10 cellular contexts compared by ENCODE assay signal in genomic region chr2:167783266-167784070, GRCh38.
A peak's percentile ranks its signal among the peaks of the same experiment; 100 is the strongest.
DNase-seq lines count a peak whose midpoint lies in the region; ATAC-seq and TF ChIP-seq lines count a peak whose summit lies in the region.
"Had no signal": no experiment of that assay in that cellular context is flagged by ENCODE, and none has a peak within 500 bp of the region (broad histone marks: within the 10 kb centered on the region; RNA-seq: fewer than 3 reads in every experiment).

No MANE protein-coding gene starts in this region.

- WGBS in GM23248 (ENCODE audit: low coverage in 1 of 2, low lambda C conversion rate in 2 of 2, missing lambda C conversion rate in 2 of 2), 2 experiments: 5 to 12% methylated on average over 5 of the region's 5 CpGs

- H3K27ac Mint-ChIP-seq in GM23338: peak overlapping the region; percentile 44
- H3K27ac Mint-ChIP-seq: natural killer cell had no signal

- H3K4me3 ChIP-seq in GM23338 (no peak overlapping the region), fibroblast of pulmonary artery (replicated peaks; ENCODE audit: low read depth, low read length) (no peak overlapping the region), parathyroid adenoma (ENCODE audit: low read depth, low read length) (no peak overlapping the region), GM23248 (no peak overlapping the region)
- H3K4me3 ChIP-seq: suprapubic skin had no signal

- peak; percentile 25 for DNase-seq in GM23338 (ENCODE audit: low spot score)
- DNase-seq in RPMI7951 (ENCODE audit: low read depth): peak; percentile 49
- peak; percentile 1 for DNase-seq in fibroblast of pulmonary artery (ENCODE audit: low read depth)
- no peak for DNase-seq in stimulated activated CD4-positive, alpha-beta T cell treated with anti-CD3 and anti-CD28 coated beads, Interleukin-1b, Interleukin-23, amount 100 ng/mL, for 48 hours
- no peak for DNase-seq in GM23248
- no peak for DNase-seq in effector CD4-positive, alpha-beta T cell
- DNase-seq: natural killer cell had no signal

- H3K4me3 Mint-ChIP-seq in GM23338: no peak overlapping the region
- H3K4me3 Mint-ChIP-seq: natural killer cell had no signal

- H3K4me1 Mint-ChIP-seq in GM23338: peaks cover 38% of the 10 kb centered on the region
- H3K4me1 Mint-ChIP-seq: natural killer cell had no signal

- in situ Hi-C loops in GM23248 (cut with MboI): no loop called here

- H4K20me1 ChIP-seq in GM23338 (replicated peaks; ENCODE audit: insufficient read depth) (no peaks in the 10 kb centered on the region), GM23248 (ENCODE audit: insufficient read depth) (no peaks in the 10 kb centered on the region)

- H3K27me3 ChIP-seq in GM23338 (ENCODE audit: insufficient read depth) (no peaks in the 10 kb centered on the region), parathyroid adenoma (ENCODE audit: control insufficient read depth, insufficient read depth, low read length) (no peaks in the 10 kb centered on the region), GM23248 (replicated peaks; ENCODE audit: insufficient read depth) (no peaks in the 10 kb centered on the region)
- H3K27me3 ChIP-seq: suprapubic skin had no signal

- ATAC-seq in GM23338 (peak; percentile 47), GM19452 (IDR thresholded peaks at IDR 0.05; ENCODE audit: unreplicated experiment) (no peak)
- ATAC-seq: natural killer cell had no signal

- H3K36me3 Mint-ChIP-seq in GM23338 (ENCODE audit: low read depth): no peaks in the 10 kb centered on the region
- H3K36me3 Mint-ChIP-seq: natural killer cell had no signal

- H3K27me3 Mint-ChIP-seq in GM23338 (ENCODE audit: insufficient read depth, low read depth, poor library complexity): no peaks in the 10 kb centered on the region

- H3K9me2 ChIP-seq in GM23338 (ENCODE audit: insufficient read depth): no peaks in the 10 kb centered on the region; the same call in 1 of the 2 replicates
- H3K9me2 ChIP-seq in GM23248 (ENCODE audit: insufficient read depth): no peaks in the 10 kb centered on the region

- H3K79me2 ChIP-seq in GM23338 (replicated peaks; ENCODE audit: insufficient read depth): no peaks in the 10 kb centered on the region
- H3K79me2 ChIP-seq in parathyroid adenoma: no peaks in the 10 kb centered on the region
- H3K79me2 ChIP-seq in GM23248 (ENCODE audit: insufficient read depth): no peaks in the 10 kb centered on the region

- no peak overlapping the region for H2AFZ ChIP-seq in GM23338
- peak overlapping the region; percentile 57 for H2AFZ ChIP-seq in parathyroid adenoma
- no peak overlapping the region for H2AFZ ChIP-seq in GM23248

- no peaks in the 10 kb centered on the region for H3K36me3 ChIP-seq in GM23338 (ENCODE audit: insufficient read depth)
- no peaks in the 10 kb centered on the region for H3K36me3 ChIP-seq in parathyroid adenoma (ENCODE audit: control insufficient read depth, insufficient read depth, low read length)
- H3K36me3 ChIP-seq in GM23248 (ENCODE audit: low read depth): no peaks in the 10 kb centered on the region
- H3K36me3 ChIP-seq: suprapubic skin had no signal

- H3F3A ChIP-seq in GM23338 (replicated peaks; ENCODE audit: low read depth) (no peaks in the 10 kb centered on the region), GM23248 (ENCODE audit: insufficient read depth) (no peaks in the 10 kb centered on the region)

- H3K9me3 Mint-ChIP-seq in GM23338: no peaks in the 10 kb centered on the region
- H3K9me3 Mint-ChIP-seq: natural killer cell had no signal

- H3K27ac ChIP-seq in GM23338 (ENCODE audit: low read depth) (0 out of 2 replicates have a peak overlapping the region, but pooled peaks have one; percentile 5), parathyroid adenoma (no peak overlapping the region), GM23248 (no peak overlapping the region)
- H3K27ac ChIP-seq: suprapubic skin had no signal

- H3K4me2 ChIP-seq in GM23338 (no peak overlapping the region), parathyroid adenoma (ENCODE audit: low read length) (no peak overlapping the region), GM23248 (ENCODE audit: unreplicated experiment) (no peak overlapping the region)

- TF ChIP-seq CTCF in GM23338 (conservative IDR thresholded peaks at IDR 0.05; ENCODE audit: low read depth in 2 of 2) (no peak), fibroblast of pulmonary artery (IDR thresholded peaks at IDR 0.05; ENCODE audit: low read length, missing control alignments) (no peak), parathyroid adenoma (IDR thresholded peaks at IDR 0.05) (no peak)

- H3K9ac ChIP-seq in parathyroid adenoma: no peak overlapping the region
- H3K9ac ChIP-seq in GM23248: no peak overlapping the region

- peaks cover 36% of the 10 kb centered on the region for H3K4me1 ChIP-seq in GM23338 (ENCODE audit: insufficient read depth)
- H3K4me1 ChIP-seq in parathyroid adenoma: peaks cover 6% of the 10 kb centered on the region
- H3K4me1 ChIP-seq in GM23248 (ENCODE audit: insufficient read depth): no peaks in the 10 kb centered on the region
- H3K4me1 ChIP-seq: suprapubic skin had no signal

- H3K9me3 ChIP-seq in parathyroid adenoma (ENCODE audit: control insufficient read depth, low read length) (no peaks in the 10 kb centered on the region), GM23248 (ENCODE audit: low read depth) (no peaks in the 10 kb centered on the region)
- H3K9me3 ChIP-seq: suprapubic skin had no signal

TF ChIP-seq in GM23338, 12 proteins besides CTCF, POLR2A, EP300 and RAD21:
- TF ChIP-seq STAT1 (IDR thresholded peaks at IDR 0.05; ENCODE audit: unreplicated experiment) (no peak), ZNF331 (CRISPR knock-in tag; IDR thresholded peaks at IDR 0.05; ENCODE audit: low read depth) (no peak), EZH2 (IDR thresholded peaks at IDR 0.05; ENCODE audit: low read depth, unreplicated experiment) (no peak)

Comparison
In these comparisons a context has a peak if more than half of its experiments do, and no peak if none do; other contexts are left out.
1. DNase-seq: peak in GM23338 (single experiment), RPMI7951 (single experiment) and fibroblast of pulmonary artery (single experiment); none in stimulated activated CD4-positive, alpha-beta T cell treated with anti-CD3 and anti-CD28 coated beads, Interleukin-1b, Interleukin-23, amount 100 ng/mL, for 48 hours (single experiment), GM23248 (single experiment) and effector CD4-positive, alpha-beta T cell (single experiment).